Comparison of ENCODE assay signal across 22 cellular contexts in the genomic region with DNA sequence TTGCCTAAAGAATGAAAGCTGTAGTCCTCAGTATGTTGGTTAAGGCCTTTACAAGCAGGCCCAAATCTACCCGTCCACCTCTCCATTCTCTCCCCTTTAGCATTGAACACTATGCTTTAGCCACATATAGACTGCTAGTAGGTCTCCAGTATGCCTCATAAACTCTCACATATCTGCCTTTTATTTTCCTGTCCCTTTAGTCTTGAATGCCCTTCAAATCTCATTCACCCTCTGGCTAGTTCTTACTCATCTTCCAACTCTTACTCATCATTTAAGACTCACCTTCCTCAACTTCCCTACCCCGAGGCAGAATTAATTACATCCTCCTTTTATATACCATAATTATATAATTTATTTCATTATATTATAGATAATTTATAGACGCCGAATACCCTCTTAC.
A peak's percentile ranks its signal among the peaks of the same experiment; 100 is the strongest.
DNase-seq lines count a peak whose midpoint lies in the region; ATAC-seq and TF ChIP-seq lines count a peak whose summit lies in the region.
"Had no signal": no experiment of that assay in that cellular context is flagged by ENCODE, and none has a peak within 500 bp of the region (broad histone marks: within the 10 kb centered on the region; RNA-seq: fewer than 3 reads in every experiment).

No MANE protein-coding gene starts in this region.

- TF ChIP-seq EP300 in suprapubic skin (IDR thresholded peaks at IDR 0.05), result no peak

- H3K27me3 ChIP-seq in GM23248 (replicated peaks; ENCODE audit: insufficient read depth), result no peaks in the 10 kb centered on the region
- H3K27me3 ChIP-seq in suprapubic skin, result no peaks in the 10 kb centered on the region
- H3K27me3 ChIP-seq: thyroid gland had no signal

- H3K9me2 ChIP-seq in GM23248 (ENCODE audit: insufficient read depth), result peaks cover 3% of the 10 kb centered on the region; the same call in 1 of the 2 replicates

- H3K4me1 ChIP-seq in GM23248 (ENCODE audit: insufficient read depth), result peaks cover 72% of the 10 kb centered on the region
- peaks cover 24% of the 10 kb centered on the region for H3K4me1 ChIP-seq in suprapubic skin
- H3K4me1 ChIP-seq: thyroid gland had no signal

- H3K36me3 ChIP-seq in GM23248 (ENCODE audit: low read depth) (no peaks in the 10 kb centered on the region), suprapubic skin (no peaks in the 10 kb centered on the region)
- H3K36me3 ChIP-seq: thyroid gland had no signal

- H3K4me3 ChIP-seq in GM23248 (no peak overlapping the region), suprapubic skin (no peak overlapping the region)
- H3K4me3 ChIP-seq: psoas muscle, thyroid gland had no signal

- no peaks in the 10 kb centered on the region for H3K79me2 ChIP-seq in GM23248 (ENCODE audit: insufficient read depth)

- H3K27ac ChIP-seq in GM23248, result peak overlapping the region; percentile 95
- no peak overlapping the region for H3K27ac ChIP-seq in RWPE1
- H3K27ac ChIP-seq in suprapubic skin, result peak overlapping the region; percentile 40
- H3K27ac ChIP-seq: thyroid gland had no signal

- H3K9ac ChIP-seq in GM23248, result peak overlapping the region; percentile 61; the same call in 1 of the 2 replicates

- POLR2A ChIA-PET in RWPE1 (lab: Yijun Ruan, JAX; ENCODE audit: low non-redundant PET), result no interaction called here

- CTCF ChIA-PET in RWPE1 (lab: Yijun Ruan, JAX), result no interaction called here

- no peak for TF ChIP-seq POLR2A in suprapubic skin (IDR thresholded peaks at IDR 0.05)

- H3F3A ChIP-seq in GM23248 (ENCODE audit: insufficient read depth), result peaks cover 71% of the 10 kb centered on the region

- H2AFZ ChIP-seq in GM23248, result no peak overlapping the region

- peak; percentile 35 for ATAC-seq in esophagus mucosa
- ATAC-seq: left colon, T-helper 17 cell had no signal

- DNase-seq in GM23248 (peak; percentile 70), RWPE1 (ENCODE audit: low spot score) (peak; percentile 63), suprapubic skin (ENCODE audit: low spot score in 2 of 2) (no peak)
- DNase-seq in activated CD4-positive, alpha-beta T cell treated with anti-CD3 and anti-CD28 coated beads for 48 hours, result no peak
- DNase-seq in activated naive CD4-positive, alpha-beta T cell (lab: John Stamatoyannopoulos, UW), result no peak
- DNase-seq in central memory CD4-positive, alpha-beta T cell, result no peak
- DNase-seq: activated CD4-positive, alpha-beta T cell treated with anti-CD3 and anti-CD28 coated beads, Interleukin-2, amount 50 U/mL, for 4 hours; activated naive CD4-positive, alpha-beta T cell treated with Interleukin-2 at 50 U/mL for 16 hours; aorta; effector CD8-positive, alpha-beta T cell; glutamatergic neuron; left colon; NCI-H1417 treated with DMSO at 0.1 percent for 48 hours; NCI-H526; SHP77; small intestine; stimulated activated CD4-positive, alpha-beta T cell treated with anti-CD3 and anti-CD28 coated beads, Interleukin-2, amount 100 ng/mL, for 48 hours; stimulated activated naive CD4-positive, alpha-beta T cell treated with Interleukin-2 at 50 U/mL for 16 hours; T-helper 17 cell; thyroid gland had no signal

- no peaks in the 10 kb centered on the region for H3K9me3 ChIP-seq in GM23248 (ENCODE audit: low read depth)
- H3K9me3 ChIP-seq in suprapubic skin, result no peaks in the 10 kb centered on the region
- H3K9me3 ChIP-seq: psoas muscle, thyroid gland had no signal

- no peak for TF ChIP-seq CTCF in RWPE1 (conservative IDR thresholded peaks at IDR 0.05; ENCODE audit: low read depth)
- TF ChIP-seq CTCF in suprapubic skin (IDR thresholded peaks at IDR 0.05), result no peak

- in situ Hi-C loops in GM23248 (cut with MboI), result no loop called here

- peak overlapping the region; percentile 58 for H3K4me2 ChIP-seq in GM23248 (ENCODE audit: unreplicated experiment)

- WGBS in GM23248 (ENCODE audit: low coverage in 1 of 2, low lambda C conversion rate in 2 of 2, missing lambda C conversion rate in 2 of 2), 2 experiments, result 73 to 74% methylated on average over 4 of the region's 4 CpGs
- 78% methylated on average over 4 of the region's 4 CpGs for WGBS in suprapubic skin

- no peaks in the 10 kb centered on the region for H4K20me1 ChIP-seq in GM23248 (ENCODE audit: insufficient read depth)

Comparison
In these comparisons a context has a peak if more than half of its experiments do, and no peak if none do; other contexts are left out.
1. DNase-seq: peak in GM23248 (single experiment) and RWPE1 (single experiment); none in suprapubic skin (0 of 2), activated CD4-positive, alpha-beta T cell treated with anti-CD3 and anti-CD28 coated beads for 48 hours (single experiment), activated naive CD4-positive, alpha-beta T cell (0 of 4) and central memory CD4-positive, alpha-beta T cell (single experiment).